25 cellular contexts compared by ENCODE assay signal in the genomic region with DNA sequence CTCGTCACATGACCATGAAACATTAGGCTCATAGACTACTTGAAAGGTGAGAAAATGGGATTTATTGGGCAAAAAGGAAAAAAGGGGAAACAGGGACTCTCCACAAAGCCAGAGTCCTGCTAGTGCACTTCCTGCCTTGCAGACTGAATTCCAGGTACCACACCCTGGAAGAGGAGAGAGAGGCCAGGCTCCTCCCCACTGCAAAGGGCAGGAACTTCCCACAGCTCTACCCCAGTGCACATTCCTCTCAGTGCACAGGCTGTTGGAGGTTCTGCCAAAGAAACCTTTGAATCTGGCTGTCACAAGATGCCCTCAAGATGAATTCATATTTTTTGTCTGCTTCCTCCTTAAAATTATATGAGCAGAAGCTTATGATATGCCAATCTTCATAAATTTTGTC.
DNase-seq lines count a peak whose midpoint lies in the region; ATAC-seq and TF ChIP-seq lines count a peak whose summit lies in the region.
"Had no signal": no experiment of that assay in that cellular context is flagged by ENCODE, and none has a peak within 500 bp of the region (broad histone marks: within the 10 kb centered on the region; RNA-seq: fewer than 3 reads in every experiment).

No MANE protein-coding gene starts in this region.

- H3K27ac ChIP-seq in spleen = no peak overlapping the region
- H3K27ac ChIP-seq: body of pancreas, right atrium auricular region had no signal

- no peak overlapping the region for H3K27ac Mint-ChIP-seq in stimulated activated naive CD8-positive, alpha-beta T cell treated with anti-CD3 and anti-CD28 coated beads, Interleukin-15, amount 100 ng/mL, for 72 hours
- H3K27ac Mint-ChIP-seq: activated CD4-positive, alpha-beta memory T cell treated with anti-CD3 and anti-CD28 coated beads, Interleukin-2, amount 10 ng/mL, durations not matched to agents 7 days and 5 days; memory B cell; type B pancreatic cell had no signal

- peaks cover 7% of the 10 kb centered on the region for H3K27me3 Mint-ChIP-seq in stimulated activated naive CD8-positive, alpha-beta T cell treated with anti-CD3 and anti-CD28 coated beads, Interleukin-15, amount 100 ng/mL, for 72 hours
- H3K27me3 Mint-ChIP-seq: activated CD4-positive, alpha-beta memory T cell treated with anti-CD3 and anti-CD28 coated beads, Interleukin-2, amount 10 ng/mL, durations not matched to agents 7 days and 5 days; memory B cell; type B pancreatic cell had no signal

- no peak for TF ChIP-seq CTCF in epithelial cell of proximal tubule (conservative IDR thresholded peaks at IDR 0.05; ENCODE audit: low read depth, low read length)
- no peak for TF ChIP-seq CTCF in spleen (IDR thresholded peaks at IDR 0.05 in 8 of 11, conservative IDR thresholded peaks at IDR 0.05 in 3 of 11)

- DNase-seq in NCI-H146 (lab: John Stamatoyannopoulos, UW) (peak; percentile 6), NCI-H146 treated with DMSO at 0.1 percent for 48 hours (lab: John Stamatoyannopoulos, UW; ENCODE audit: unreplicated experiment) (no peak), NCI-H69 (lab: John Stamatoyannopoulos, UW) (peak; percentile 58), epithelial cell of proximal tubule (ENCODE audit: low read depth) (peak; percentile 10), renal cortical epithelial cell (ENCODE audit: low read depth) (peak; percentile 33), spleen (no peak), DMS 273 (lab: John Stamatoyannopoulos, UW; ENCODE audit: unreplicated experiment) (no peak)
- DNase-seq in stimulated activated naive CD8-positive, alpha-beta T cell treated with anti-CD3 and anti-CD28 coated beads, Interleukin-15, amount 100 ng/mL, for 72 hours = no peak
- DNase-seq: 8988T; activated CD4-positive, alpha-beta memory T cell treated with anti-CD3 and anti-CD28 coated beads, Interleukin-2, amount 10 ng/mL, durations not matched to agents 7 days and 5 days; activated effector memory CD4-positive, alpha-beta T cell treated with anti-CD3 and anti-CD28 coated beads, Interleukin-2, amount 50 U/mL, for 16 hours; activated T-cell treated with anti-CD3 and anti-CD28 coated beads for 4 hours; AML-193; body of pancreas; effector memory CD4-positive, alpha-beta T cell; KG1; kidney glomerular epithelial cell; NCI-H1930; NCI-H510A treated with DMSO at 0.1 percent for 48 hours; SK-N-SH; stimulated activated CD4-positive, alpha-beta T cell treated with anti-CD3 and anti-CD28 coated beads, Interleukin-15, amount 100 ng/mL, for 24 hours; stimulated activated CD8-positive, alpha-beta memory T cell treated with anti-CD3 and anti-CD28 coated beads, Interleukin-4, amount 100 ng/mL, for 48 hours had no signal

- peaks cover 0 to 3% (median 0%) of the 10 kb centered on the region in 8 donors for H3K9me3 ChIP-seq in spleen
- H3K9me3 ChIP-seq: body of pancreas, right atrium auricular region, SK-N-SH had no signal

- no peak overlapping the region for H3K4me3 ChIP-seq in epithelial cell of proximal tubule (ENCODE audit: low read depth, low read length)
- H3K4me3 ChIP-seq in spleen = no peak overlapping the region
- H3K4me3 ChIP-seq: body of pancreas, right atrium auricular region had no signal

- H3K4me1 ChIP-seq in spleen = no peaks in the 10 kb centered on the region
- H3K4me1 ChIP-seq: body of pancreas, right atrium auricular region had no signal

- no peaks in the 10 kb centered on the region for H3K9me3 Mint-ChIP-seq in stimulated activated naive CD8-positive, alpha-beta T cell treated with anti-CD3 and anti-CD28 coated beads, Interleukin-15, amount 100 ng/mL, for 72 hours
- H3K9me3 Mint-ChIP-seq: activated CD4-positive, alpha-beta memory T cell treated with anti-CD3 and anti-CD28 coated beads, Interleukin-2, amount 10 ng/mL, durations not matched to agents 7 days and 5 days; type B pancreatic cell had no signal

- TF ChIP-seq POLR2A in spleen (IDR thresholded peaks at IDR 0.05) = no peak

- WGBS in spleen, 5 donors = 48 to 87% (median 69%) methylated on average over 1 of the region's 1 CpG

- H3K4me3 Mint-ChIP-seq in stimulated activated naive CD8-positive, alpha-beta T cell treated with anti-CD3 and anti-CD28 coated beads, Interleukin-15, amount 100 ng/mL, for 72 hours = no peak overlapping the region
- H3K4me3 Mint-ChIP-seq: activated CD4-positive, alpha-beta memory T cell treated with anti-CD3 and anti-CD28 coated beads, Interleukin-2, amount 10 ng/mL, durations not matched to agents 7 days and 5 days; memory B cell; type B pancreatic cell had no signal

- H3K4me1 Mint-ChIP-seq in stimulated activated naive CD8-positive, alpha-beta T cell treated with anti-CD3 and anti-CD28 coated beads, Interleukin-15, amount 100 ng/mL, for 72 hours = no peaks in the 10 kb centered on the region
- H3K4me1 Mint-ChIP-seq: activated CD4-positive, alpha-beta memory T cell treated with anti-CD3 and anti-CD28 coated beads, Interleukin-2, amount 10 ng/mL, durations not matched to agents 7 days and 5 days; memory B cell had no signal

- H3K36me3 ChIP-seq in spleen = no peaks in the 10 kb centered on the region
- H3K36me3 ChIP-seq: right atrium auricular region had no signal

- no peaks in the 10 kb centered on the region for H3K27me3 ChIP-seq in spleen (replicated peaks in 1 of 7)
- H3K27me3 ChIP-seq: body of pancreas, right atrium auricular region had no signal

- ATAC-seq in stimulated activated naive CD8-positive, alpha-beta T cell treated with anti-CD3 and anti-CD28 coated beads, Interleukin-15, amount 100 ng/mL, for 72 hours = no peak
- ATAC-seq: body of pancreas had no signal

- intact Hi-C loops in spleen (cut with DNase I; ENCODE audit: low total_unique reads) = no loop called here

Comparison
In these comparisons a context has a peak if more than half of its experiments do, and no peak if none do; other contexts are left out.
1. DNase-seq: peak in NCI-H146 (single experiment), NCI-H69 (single experiment), epithelial cell of proximal tubule (single experiment) and renal cortical epithelial cell (single experiment); none in NCI-H146 treated with DMSO at 0.1 percent for 48 hours (single experiment), spleen (single experiment), stimulated activated naive CD8-positive, alpha-beta T cell treated with anti-CD3 and anti-CD28 coated beads, Interleukin-15, amount 100 ng/mL, for 72 hours (0 of 2) and DMS 273 (single experiment).